36 cellular contexts compared by ENCODE assay signal in the genomic region with DNA sequence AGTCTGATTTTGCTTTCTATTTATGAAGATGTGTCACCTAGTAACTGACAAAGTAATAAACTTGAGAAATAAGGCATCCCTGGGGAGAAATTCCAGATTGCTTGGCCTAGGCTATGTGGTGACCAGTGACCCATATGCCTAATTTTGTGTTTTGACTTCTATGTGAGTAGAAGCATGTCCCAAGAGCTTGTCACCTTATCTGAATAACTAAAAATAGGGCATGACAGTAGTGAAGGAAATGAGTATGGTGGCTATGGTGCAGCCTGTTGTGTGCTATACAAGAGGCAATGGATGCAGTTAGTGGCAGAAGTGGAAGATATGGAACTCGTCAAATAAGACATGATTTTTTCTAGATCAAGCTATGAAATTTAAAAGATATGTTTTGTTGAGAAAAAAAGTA. TPM values are rescaled to one million over a fixed set of nuclear protein-coding genes. Genes with fewer than 3 reads are reported as not detected.
"Had no signal": no experiment of that assay in that cellular context is flagged by ENCODE, and none has a peak within 500 bp of the region (broad histone marks: within the 10 kb centered on the region; RNA-seq: fewer than 3 reads in every experiment).

No MANE protein-coding gene starts in this region.

- FAIRE-seq: astrocyte, bronchial epithelial cell had no signal

- H3K27ac ChIP-seq: adrenal gland, ascending aorta, body of pancreas, brain microvascular endothelial cell, breast epithelium, cardiac muscle cell had no signal

- H3K36me3 ChIP-seq: adrenal gland, ascending aorta, brain microvascular endothelial cell, breast epithelium, cardiac muscle cell had no signal

- ATAC-seq: activated naive CD4-positive, alpha-beta T cell treated with anti-CD3 and anti-CD28 coated beads, Interleukin-2, amount 50 U/mL, for 72 hours; activated naive CD8-positive, alpha-beta T cell treated with anti-CD3 and anti-CD28 coated beads, Interleukin-2, amount 50 U/mL, for 24 hours; activated T-cell treated with anti-CD3 and anti-CD28 coated beads, Interleukin-2, amount 50 U/mL, for 4 hours; activated T-cell treated with anti-CD3 and anti-CD28 coated beads, Interleukin-2, amount 50 U/mL, for 72 hours; activated T-helper 17 cell treated with anti-CD3 and anti-CD28 coated beads, Interleukin-2, amount 50 U/mL, for 72 hours; body of pancreas had no signal

- H3K4me1 ChIP-seq: adrenal gland, ascending aorta, body of pancreas, breast epithelium had no signal

- DNase-seq: activated effector memory CD4-positive, alpha-beta T cell treated with anti-CD3 and anti-CD28 coated beads, Interleukin-2, amount 50 U/mL, for 16 hours; activated effector memory CD4-positive, alpha-beta T cell treated with Interleukin-2 at 50 U/mL for 16 hours; activated gamma-delta T cell; activated gamma-delta T cell treated with Interleukin-2 at 50 U/mL for 16 hours; activated naive CD4-positive, alpha-beta T cell; activated naive CD4-positive, alpha-beta T cell treated with anti-CD3 and anti-CD28 coated beads for 36 hours; activated naive CD4-positive, alpha-beta T cell treated with anti-CD3 and anti-CD28 coated beads, Interleukin-2, amount 10 ng/mL, durations not matched to agents 7 days and 5 days; activated naive CD4-positive, alpha-beta T cell treated with anti-CD3 and anti-CD28 coated beads, Interleukin-2, amount 50 U/mL, for 16 hours; activated naive CD4-positive, alpha-beta T cell treated with Interleukin-2 at 50 U/mL for 16 hours; activated naive CD8-positive, alpha-beta T cell treated with anti-CD3 and anti-CD28 coated beads for 36 hours; activated naive CD8-positive, alpha-beta T cell treated with anti-CD3 and anti-CD28 coated beads, Interleukin-2, amount 10 ng/mL, durations not matched to agents 7 days and 5 days; activated naive CD8-positive, alpha-beta T cell treated with anti-CD3 and anti-CD28 coated beads, Interleukin-2, amount 50 U/mL, for 24 hours; activated T-cell treated with anti-CD3 and anti-CD28 coated beads for 4 hours; activated T-cell treated with anti-CD3 and anti-CD28 coated beads, Interleukin-2, amount 50 U/mL, for 1 hour; activated T-cell treated with anti-CD3 and anti-CD28 coated beads, Interleukin-2, amount 50 U/mL, for 24 hours; activated T-cell treated with anti-CD3 and anti-CD28 coated beads, Interleukin-2, amount 50 U/mL, for 4 hours; activated T-cell treated with anti-CD3 and anti-CD28 coated beads, Interleukin-2, amount 50 U/mL, for 48 hours; activated T-cell treated with anti-CD3 and anti-CD28 coated beads, Interleukin-2, amount 50 U/mL, for 72 hours; adrenal gland; amniotic stem cell; amygdala; anterior cingulate cortex; aorta; body of pancreas; brain microvascular endothelial cell; caudate nucleus; central memory CD4-positive, alpha-beta T cell; cerebellar nuclear complex had no signal

- H3K27me3 ChIP-seq: adrenal gland, ascending aorta, body of pancreas, brain microvascular endothelial cell, breast epithelium, cardiac muscle cell had no signal

- H3K4me3 ChIP-seq: adrenal gland, ascending aorta, body of pancreas, breast epithelium, cardiac muscle cell had no signal

- H3K9me3 ChIP-seq: adrenal gland, ascending aorta, body of pancreas, breast epithelium had no signal

RNA-seq across cellular contexts. Expression of a gene that starts 15.3 kb away (rescaled TPM):
- total RNA-seq: aorta, ascending aorta, body of pancreas, cardiac muscle cell, cardiac septum had no signal
- polyA plus RNA-seq: cardiac muscle cell had no signal
